1 cellular context compared by ENCODE assay signal in the genomic region with DNA sequence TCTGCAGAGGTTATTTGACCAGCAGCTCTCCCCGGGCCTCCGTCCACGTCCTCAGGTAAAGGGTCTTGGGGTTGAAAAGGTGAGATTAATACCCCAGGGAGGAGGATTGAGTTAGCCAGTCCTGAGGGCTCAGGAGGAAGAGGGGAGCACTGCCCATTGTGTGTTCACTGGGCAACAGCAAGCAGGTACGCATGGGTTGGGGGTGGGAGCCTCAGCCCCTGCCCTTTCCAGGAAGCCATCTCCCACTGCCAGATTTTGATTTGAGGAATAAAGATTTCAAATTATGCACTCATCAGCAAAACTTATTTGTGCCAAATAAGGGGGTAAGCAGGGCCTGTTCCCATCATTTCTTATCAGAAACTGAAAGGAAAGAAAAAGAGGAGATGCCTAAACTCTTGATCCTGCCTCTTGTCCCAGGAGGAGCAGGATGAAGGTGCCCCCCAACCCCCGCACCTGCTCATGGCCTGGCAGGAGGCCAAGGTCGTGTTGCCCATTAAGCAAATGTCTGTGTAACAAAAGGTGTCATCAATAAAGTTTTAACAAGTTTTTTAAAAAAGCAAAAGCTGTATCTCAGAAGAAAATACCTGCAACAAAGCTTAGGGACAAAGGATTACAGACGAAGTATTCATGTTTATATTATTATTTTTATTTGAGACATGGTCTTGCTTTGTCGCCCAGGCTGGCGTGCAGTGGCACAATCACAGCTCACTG.
A peak's percentile ranks its signal among the peaks of the same experiment; 100 is the strongest.
TF ChIP-seq lines count a peak whose summit lies in the region.

No MANE protein-coding gene starts in this region.

TF ChIP-seq in H1, 55 proteins besides CTCF, POLR2A, EP300 and RAD21:
- TF ChIP-seq, protein P1, sequence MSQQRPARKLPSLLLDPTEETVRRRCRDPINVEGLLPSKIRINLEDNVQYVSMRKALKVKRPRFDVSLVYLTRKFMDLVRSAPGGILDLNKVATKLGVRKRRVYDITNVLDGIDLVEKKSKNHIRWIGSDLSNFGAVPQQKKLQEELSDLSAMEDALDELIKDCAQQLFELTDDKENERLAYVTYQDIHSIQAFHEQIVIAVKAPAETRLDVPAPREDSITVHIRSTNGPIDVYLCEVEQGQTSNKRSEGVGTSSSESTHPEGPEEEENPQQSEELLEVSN (IDR thresholded peaks at IDR 0.05): 0 out of 2 replicates have a peak, but pooled peaks have one; percentile 28
- TF ChIP-seq SUZ12 (IDR thresholded peaks at IDR 0.05; ENCODE audit: low read length) (no peak), RXRA (IDR thresholded peaks at IDR 0.05; ENCODE audit: insufficient read depth, low read depth, low read length) (no peak), TAF1 (IDR thresholded peaks at IDR 0.05; ENCODE audit: low read depth, low read length) (0 out of 2 replicates have a peak, but pooled peaks have one; percentile 10)
- TF ChIP-seq, protein P2, sequence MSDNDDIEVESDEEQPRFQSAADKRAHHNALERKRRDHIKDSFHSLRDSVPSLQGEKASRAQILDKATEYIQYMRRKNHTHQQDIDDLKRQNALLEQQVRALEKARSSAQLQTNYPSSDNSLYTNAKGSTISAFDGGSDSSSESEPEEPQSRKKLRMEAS (IDR thresholded peaks at IDR 0.05): peak; percentile 30; the same call in 1 of the 2 replicates
